31 cellular contexts compared by ENCODE assay signal in the genomic region with DNA sequence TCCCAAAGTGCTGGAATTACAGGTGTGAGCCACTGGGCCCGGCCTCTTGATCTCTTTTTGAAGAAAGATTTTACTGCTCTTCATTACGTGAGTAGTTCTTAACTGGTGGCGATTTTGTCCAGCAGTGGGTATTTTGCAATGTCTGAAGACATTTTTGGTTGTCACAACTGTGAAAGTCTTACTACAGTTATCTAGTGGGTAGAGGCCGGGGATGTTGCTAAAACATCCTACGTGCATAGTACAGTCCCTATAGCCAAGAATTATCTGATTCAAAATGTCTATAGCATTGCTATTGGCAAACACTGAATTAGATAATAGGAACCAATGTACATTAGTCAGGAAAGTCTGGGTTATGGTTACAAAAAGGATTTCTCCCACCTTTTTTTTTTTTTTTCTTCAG. TPM values are rescaled to one million over a fixed set of nuclear protein-coding genes. Genes with fewer than 3 reads are reported as not detected.
"Had no signal": no experiment of that assay in that cellular context is flagged by ENCODE, and none has a peak within 500 bp of the region (broad histone marks: within the 10 kb centered on the region; RNA-seq: fewer than 3 reads in every experiment).

No MANE protein-coding gene starts in this region.

- H3K4me1 ChIP-seq: adrenal gland, ascending aorta, thyroid gland had no signal

- ATAC-seq: left colon; stimulated activated naive CD8-positive, alpha-beta T cell treated with anti-CD3 and anti-CD28 coated beads, Interleukin-15, Interleukin-2, amounts not matched to agents 100 U/mL and 50 U/mL, for 24 hours had no signal

- H3K27ac Mint-ChIP-seq: activated naive CD8-positive, alpha-beta T cell; activated T-cell treated with anti-CD3 and anti-CD28 coated beads, Interleukin-2, amount 50 U/mL, for 24 hours; activated T-helper 2 cell treated with anti-CD3 and anti-CD28 coated beads, Interferon-gamma antibody, Interleukin-2, Interleukin-4, amounts not matched to agents 10 μg/mL and 5 μg/mL and 100 μg/mL, durations not matched to agents 14 hours and 24 hours and 36 hours had no signal

- H3K36me3 ChIP-seq: adrenal gland, ascending aorta, brain microvascular endothelial cell, thyroid gland had no signal

- H3K27me3 Mint-ChIP-seq: activated naive CD8-positive, alpha-beta T cell; activated T-cell treated with anti-CD3 and anti-CD28 coated beads, Interleukin-2, amount 50 U/mL, for 24 hours had no signal

- DNase-seq: activated CD4-positive, alpha-beta T cell treated with anti-CD3 and anti-CD28 coated beads for 1 hour; activated CD4-positive, alpha-beta T cell treated with anti-CD3 and anti-CD28 coated beads, Interleukin-2, amount 50 U/mL, for 1 hour; activated CD8-positive, alpha-beta memory T cell treated with anti-CD3 and anti-CD28 coated beads for 24 hours; activated CD8-positive, alpha-beta memory T cell treated with anti-CD3 and anti-CD28 coated beads, Interleukin-2, amount 50 U/mL, for 4 hours; activated naive CD4-positive, alpha-beta T cell; activated T-cell treated with anti-CD3 and anti-CD28 coated beads, Interleukin-2, amount 50 U/mL, for 24 hours; adrenal gland; brain microvascular endothelial cell; caudate nucleus; dermis blood vessel endothelial cell; effector CD8-positive, alpha-beta T cell; erythroblast; foreskin fibroblast; left colon; mesenchymal stem cell; posterior cingulate gyrus; retina; stimulated activated CD4-positive, alpha-beta T cell treated with anti-CD3 and anti-CD28 coated beads, Interleukin-4, amount 100 ng/mL, for 24 hours; stimulated activated naive CD8-positive, alpha-beta T cell treated with anti-CD3 and anti-CD28 coated beads, Interleukin-15, Interleukin-2, amounts not matched to agents 100 U/mL and 50 U/mL, for 24 hours; thyroid gland had no signal

- H3K36me3 Mint-ChIP-seq: activated naive CD8-positive, alpha-beta T cell had no signal

- H3K9me3 ChIP-seq: adrenal gland, ascending aorta, thyroid gland had no signal

- H3K9me3 Mint-ChIP-seq: activated T-cell treated with anti-CD3 and anti-CD28 coated beads, Interleukin-2, amount 50 U/mL, for 24 hours; activated T-helper 2 cell treated with anti-CD3 and anti-CD28 coated beads, Interferon-gamma antibody, Interleukin-2, Interleukin-4, amounts not matched to agents 10 μg/mL and 5 μg/mL and 100 μg/mL, durations not matched to agents 14 hours and 24 hours and 36 hours had no signal

- H3K27me3 ChIP-seq: adrenal gland, ascending aorta, brain microvascular endothelial cell, thyroid gland had no signal

- H3K4me3 Mint-ChIP-seq: activated naive CD8-positive, alpha-beta T cell; activated T-cell treated with anti-CD3 and anti-CD28 coated beads, Interleukin-2, amount 50 U/mL, for 24 hours had no signal

- H3K27ac ChIP-seq: adrenal gland, ascending aorta, brain microvascular endothelial cell, thyroid gland had no signal

- H3K4me3 ChIP-seq: adrenal gland, ascending aorta, thyroid gland had no signal

RNA-seq across cellular contexts. Expression of a gene that starts 38.1 kb away (rescaled TPM):
- total RNA-seq: activated T-helper 2 cell treated with anti-CD3 and anti-CD28 coated beads, Interferon-gamma antibody, Interleukin-2, Interleukin-4, amounts not matched to agents 10 μg/mL and 5 μg/mL and 100 μg/mL, durations not matched to agents 14 hours and 24 hours and 36 hours; ascending aorta; dermis blood vessel endothelial cell; left colon; lower leg skin; mononuclear cell; omental fat pad; subcutaneous adipose tissue; T-helper 2 cell treated with Interferon-gamma antibody and Interleukin-4, amounts not matched to agents 100 ng/mL and 5 ng/mL, for 36 hours; thyroid gland; ureter had no signal
- polyA plus RNA-seq: neural cell had no signal

RNA-seq across cellular contexts. Expression of a gene that starts 38.2 kb away (rescaled TPM):
- total RNA-seq: activated T-helper 2 cell treated with anti-CD3 and anti-CD28 coated beads, Interferon-gamma antibody, Interleukin-2, Interleukin-4, amounts not matched to agents 10 μg/mL and 5 μg/mL and 100 μg/mL, durations not matched to agents 14 hours and 24 hours and 36 hours; ascending aorta; fibroblast of lung; left colon; lower leg skin; omental fat pad; subcutaneous adipose tissue; T-helper 2 cell treated with Interferon-gamma antibody and Interleukin-4, amounts not matched to agents 100 ng/mL and 5 ng/mL, for 36 hours; thyroid gland; ureter had no signal
- polyA plus RNA-seq: fibroblast of lung, neural cell had no signal
